Comparison of ENCODE assay signal across 32 cellular contexts in the genomic region with DNA sequence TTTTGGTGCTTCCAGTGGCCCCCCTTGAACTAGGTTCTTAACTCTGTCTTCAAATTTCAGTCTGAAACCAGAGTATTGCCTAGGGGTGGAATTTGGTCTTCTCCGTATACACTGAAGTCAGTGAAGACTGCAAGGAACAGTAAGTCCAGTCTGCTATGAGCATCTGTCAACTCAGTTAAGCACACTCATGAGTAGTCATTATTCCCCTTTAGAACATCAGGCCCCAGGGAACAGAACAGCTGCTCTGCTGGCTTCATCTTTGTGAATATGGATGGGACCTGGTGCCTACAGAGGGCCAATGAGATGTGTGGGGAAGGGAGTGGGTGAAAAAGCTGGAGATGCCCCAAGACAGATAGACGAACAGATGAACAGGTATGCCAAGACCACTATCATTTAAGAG.
"Had no signal": no experiment of that assay in that cellular context is flagged by ENCODE, and none has a peak within 500 bp of the region (broad histone marks: within the 10 kb centered on the region; RNA-seq: fewer than 3 reads in every experiment).

No MANE protein-coding gene starts in this region.

- ATAC-seq: activated CD8-positive, alpha-beta memory T cell treated with anti-CD3 and anti-CD28 coated beads, Interleukin-2, amount 10 ng/mL, durations not matched to agents 7 days and 5 days; activated naive CD8-positive, alpha-beta T cell treated with anti-CD3 and anti-CD28 coated beads, Interleukin-2, amount 50 U/mL, for 24 hours; K562; Right ventricle myocardium inferior had no signal

- H3K36me3 ChIP-seq: Peyer's patch, WERI-Rb-1 had no signal

- H3K27ac ChIP-seq: Peyer's patch, RWPE1, WERI-Rb-1 had no signal

- H3K9me3 ChIP-seq: Peyer's patch had no signal

- H3K4me3 ChIP-seq: K562, Peyer's patch had no signal

- H3K27me3 ChIP-seq: Peyer's patch had no signal

- H3K4me1 ChIP-seq: Peyer's patch had no signal

- DNase-seq: activated CD4-positive, alpha-beta memory T cell treated with anti-CD3 and anti-CD28 coated beads, Interleukin-2, amount 10 ng/mL, durations not matched to agents 7 days and 5 days; activated CD4-positive, alpha-beta T cell treated with anti-CD3 and anti-CD28 coated beads for 1 hour; activated CD4-positive, alpha-beta T cell treated with anti-CD3 and anti-CD28 coated beads for 48 hours; activated CD4-positive, CD25-positive, alpha-beta regulatory T cell; activated CD8-positive, alpha-beta memory T cell treated with anti-CD3 and anti-CD28 coated beads for 24 hours; activated CD8-positive, alpha-beta memory T cell treated with anti-CD3 and anti-CD28 coated beads, Interleukin-2, amount 10 ng/mL, durations not matched to agents 7 days and 5 days; activated CD8-positive, alpha-beta memory T cell treated with anti-CD3 and anti-CD28 coated beads, Interleukin-2, amount 50 U/mL, for 48 hours; activated effector memory CD4-positive, alpha-beta T cell treated with Interleukin-2 at 50 U/mL for 16 hours; activated naive CD4-positive, alpha-beta T cell treated with anti-CD3 and anti-CD28 coated beads, Interleukin-2, amount 10 ng/mL, durations not matched to agents 7 days and 5 days; activated naive CD8-positive, alpha-beta T cell treated with anti-CD3 and anti-CD28 coated beads, Interleukin-2, amount 50 U/mL, for 24 hours; activated T-cell treated with anti-CD3 and anti-CD28 coated beads, Interleukin-2, amount 50 U/mL, for 48 hours; anterior cingulate cortex; Kasumi-1; MM.1S; MV-4-11; NCI-H1092; NCI-H1436 treated with DMSO at 0.1 percent for 48 hours; NCI-H187 treated with DMSO at 0.1 percent for 48 hours; NCI-H2081; NCI-H2171 treated with DMSO at 0.1 percent for 48 hours; NCI-H2227 treated with DMSO at 0.1 percent for 48 hours; NCI-H446; NCI-H510A treated with DMSO at 0.1 percent for 48 hours; Peyer's patch; SIG-M5; SW 1271; T-helper 1 cell; T-helper 9 cell; WERI-Rb-1 had no signal
